11 cellular contexts compared by ENCODE assay signal in genomic region chr17:17059301-17059890, GRCh38.
"Had no signal": no experiment of that assay in that cellular context is flagged by ENCODE, and none has a peak within 500 bp of the region (broad histone marks: within the 10 kb centered on the region; RNA-seq: fewer than 3 reads in every experiment).

No MANE protein-coding gene starts in this region.

- H3K9me3 Mint-ChIP-seq: activated CD8-positive, alpha-beta T cell treated with anti-CD3 and anti-CD28 coated beads for 36 hours; activated naive CD4-positive, alpha-beta T cell treated with anti-CD3 and anti-CD28 coated beads for 36 hours; effector memory CD8-positive, alpha-beta T cell; nephron had no signal

- H3K27ac Mint-ChIP-seq: activated CD8-positive, alpha-beta T cell treated with anti-CD3 and anti-CD28 coated beads for 36 hours; activated naive CD4-positive, alpha-beta T cell treated with anti-CD3 and anti-CD28 coated beads for 36 hours had no signal

- H3K9me3 ChIP-seq: adrenal gland, thyroid gland had no signal

- H3K27me3 Mint-ChIP-seq: activated CD8-positive, alpha-beta T cell treated with anti-CD3 and anti-CD28 coated beads for 36 hours; effector memory CD8-positive, alpha-beta T cell had no signal

- ATAC-seq: activated CD8-positive, alpha-beta T cell treated with anti-CD3 and anti-CD28 coated beads for 36 hours; effector memory CD8-positive, alpha-beta T cell; left colon had no signal

- H3K4me3 ChIP-seq: adrenal gland, skin epidermis, thyroid gland had no signal

- DNase-seq: activated CD8-positive, alpha-beta memory T cell treated with anti-CD3 and anti-CD28 coated beads, Interleukin-2, amount 50 U/mL, for 4 hours; activated CD8-positive, alpha-beta T cell treated with anti-CD3 and anti-CD28 coated beads for 36 hours; activated naive CD4-positive, alpha-beta T cell treated with anti-CD3 and anti-CD28 coated beads for 36 hours; caudate nucleus; effector memory CD8-positive, alpha-beta T cell; left colon; mammary epithelial cell; thyroid gland had no signal

- H3K27ac ChIP-seq: adrenal gland, thyroid gland had no signal

- H3K27me3 ChIP-seq: adrenal gland, thyroid gland had no signal

- H3K4me3 Mint-ChIP-seq: activated CD8-positive, alpha-beta T cell treated with anti-CD3 and anti-CD28 coated beads for 36 hours; activated naive CD4-positive, alpha-beta T cell treated with anti-CD3 and anti-CD28 coated beads for 36 hours; effector memory CD8-positive, alpha-beta T cell; nephron had no signal
